Comparison of ENCODE assay signal across 1 cellular context in the genomic region with DNA sequence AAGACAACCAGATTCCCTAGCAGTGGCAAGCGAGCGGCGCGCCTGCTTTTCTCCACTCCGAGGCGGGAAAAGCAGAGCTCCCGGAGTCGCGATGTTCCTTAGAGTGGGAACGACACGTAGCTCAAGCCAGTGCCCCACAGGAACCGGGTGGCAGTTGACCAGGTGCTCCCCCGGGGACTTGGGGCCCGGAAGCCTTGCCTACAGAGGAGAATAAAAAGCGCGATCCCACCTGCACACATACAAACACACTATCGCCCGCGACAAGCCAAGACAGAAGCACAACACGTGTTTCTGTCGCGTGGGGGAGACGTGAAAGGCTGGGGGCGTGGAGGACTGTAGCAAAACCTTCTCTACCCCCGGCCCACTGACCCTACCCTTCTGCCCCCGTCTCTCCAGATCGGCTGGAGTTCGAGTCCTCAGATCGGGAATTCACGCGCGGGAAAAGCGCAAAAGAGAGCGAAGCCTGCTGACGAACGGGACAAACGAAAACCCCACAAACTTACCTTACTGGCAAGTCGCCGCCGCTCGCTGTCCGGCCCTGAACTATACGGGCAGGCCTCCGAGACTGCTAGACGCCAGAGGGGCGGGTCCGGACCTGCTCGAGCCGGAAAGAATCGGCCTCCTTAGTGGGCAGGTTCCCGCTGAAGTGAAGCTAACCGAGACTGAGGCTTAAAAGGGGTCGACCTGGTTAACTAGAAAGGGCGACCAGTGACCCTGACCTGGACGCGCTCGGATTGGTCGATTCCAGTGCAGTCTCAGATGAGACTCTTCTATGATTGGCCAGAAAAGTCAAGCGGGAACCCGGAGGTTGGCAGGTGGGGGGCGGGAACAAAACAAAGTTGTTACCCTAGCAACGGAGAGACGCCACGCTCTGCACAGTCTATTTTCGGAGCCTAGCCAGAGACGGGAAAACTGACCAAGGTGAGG.
TF ChIP-seq lines count a peak whose summit lies in the region.

TSS of gene DNAAF6 (plus strand) at position 842 of the 927 bp plus-strand sequence. CDS start 6,265 bp downstream, outside the sequence.
TSS of gene NUP62CL (minus strand) at position 664 of the 927 bp plus-strand sequence. CDS start 31,287 bp downstream, outside the sequence.

TF ChIP-seq in K562, 482 proteins besides CTCF, POLR2A, EP300 and RAD21 (continued from another document):
- TF ChIP-seq FOXO4 (CRISPR knock-in tag; IDR thresholded peaks at IDR 0.05) = no peak
